In genomic region chr10:124708922-124709520, GRCh38 we compare ENCODE assay signal across 9 cellular contexts. TPM values are rescaled to one million over a fixed set of nuclear protein-coding genes. Genes with fewer than 3 reads are reported as not detected.
DNase-seq lines count a peak whose midpoint lies in the region; ATAC-seq and TF ChIP-seq lines count a peak whose summit lies in the region.
"Had no signal": no experiment of that assay in that cellular context is flagged by ENCODE, and none has a peak within 500 bp of the region (broad histone marks: within the 10 kb centered on the region; RNA-seq: fewer than 3 reads in every experiment).

No MANE protein-coding gene starts in this region.

- H3K27me3 ChIP-seq in stomach, result no peaks in the 10 kb centered on the region

- no peak for TF ChIP-seq POLR2A in stomach (IDR thresholded peaks at IDR 0.05)

- no peak for TF ChIP-seq CTCF in stomach (IDR thresholded peaks at IDR 0.05)

- intact Hi-C loops in left colon (cut with DNase I, micrococcal nuclease), result no loop called here
- intact Hi-C loops in stomach (cut with DNase I; ENCODE audit: low total_unique reads), result no loop called here

- TF ChIP-seq EP300 in stomach (IDR thresholded peaks at IDR 0.05), result no peak

- peak overlapping the region; percentile 22 to 83 (median 56) for H3K27ac ChIP-seq in stomach

- H3K4me3 ChIP-seq in stomach, result no peak overlapping the region

- peak overlapping the region; percentile 81 for H3K27ac Mint-ChIP-seq in activated T-helper 17 cell treated with anti-CD3 and anti-CD28 coated beads, Interleukin-2, amount 50 U/mL, for 72 hours

- H3K4me3 Mint-ChIP-seq in activated T-helper 17 cell treated with anti-CD3 and anti-CD28 coated beads, Interleukin-2, amount 50 U/mL, for 72 hours, result peak overlapping the region; percentile 49

- H3K9me3 ChIP-seq in stomach, result no peaks in the 10 kb centered on the region

- H3K36me3 Mint-ChIP-seq in activated T-helper 17 cell treated with anti-CD3 and anti-CD28 coated beads, Interleukin-2, amount 50 U/mL, for 72 hours (ENCODE audit: low read depth), result peaks cover 49% of the 10 kb centered on the region

- H3K4me1 ChIP-seq in stomach, result peaks cover 46 to 91% (median 77%) of the 10 kb centered on the region in 4 donors

- H3K27me3 Mint-ChIP-seq in activated T-helper 17 cell treated with anti-CD3 and anti-CD28 coated beads, Interleukin-2, amount 50 U/mL, for 72 hours, result no peaks in the 10 kb centered on the region

- 76 to 86% (median 80%) methylated on average over 10 to 11 of the region's 11 CpGs for WGBS in stomach, 5 donors

- no peaks in the 10 kb centered on the region for H3K9me3 Mint-ChIP-seq in activated T-helper 17 cell treated with anti-CD3 and anti-CD28 coated beads, Interleukin-2, amount 50 U/mL, for 72 hours

- peak; percentile 25 to 90 (median 70) for DNase-seq in NCI-H1417 (lab: John Stamatoyannopoulos, UW)
- peak in 1 of 2 donors; percentile 11 for DNase-seq in left colon
- no peak for DNase-seq in stomach
- no peak for DNase-seq in GM19238 (ENCODE audit: insufficient read length, low spot score)
- DNase-seq in NCI-H774 (lab: John Stamatoyannopoulos, UW), result no peak
- DNase-seq: NCI-H524 treated with DMSO at 0.1 percent for 48 hours; stimulated activated CD4-positive, alpha-beta T cell treated with anti-CD3 and anti-CD28 coated beads, Interleukin-4, amount 100 ng/mL, for 1 hour had no signal

- ATAC-seq in activated T-helper 17 cell treated with anti-CD3 and anti-CD28 coated beads, Interleukin-2, amount 50 U/mL, for 72 hours (replicated peaks), result no peak
- ATAC-seq in left colon (peak; percentile 8), GM19452 (IDR thresholded peaks at IDR 0.05; ENCODE audit: unreplicated experiment) (no peak)

- H3K4me1 Mint-ChIP-seq in activated T-helper 17 cell treated with anti-CD3 and anti-CD28 coated beads, Interleukin-2, amount 50 U/mL, for 72 hours, result peaks cover 71% of the 10 kb centered on the region

- peaks cover 10 to 24% (median 22%) of the 10 kb centered on the region in 4 donors for H3K36me3 ChIP-seq in stomach

RNA-seq across cellular contexts. Expression of gene FAM53B, which starts 35.2 kb away (rescaled TPM):
- 10 to 100 TPM; 21.7 to 36.8 TPM for total RNA-seq in activated T-helper 17 cell treated with anti-CD3 and anti-CD28 coated beads, Interleukin-2, amount 50 U/mL, for 72 hours
- total RNA-seq in left colon (10 to 100 TPM; 31.6 to 48.0 TPM), stomach (10 to 100 TPM in 4 of 5 donors, 1 to 10 TPM in 1; 9.4 to 46.9 (median 19.3) TPM)
- polyA plus RNA-seq in stomach, result 1 to 10 TPM; 5.7 to 9.3 (median 8.2) TPM

Comparison
In these comparisons a context has a peak if more than half of its experiments do, and no peak if none do; other contexts are left out.
1. DNase-seq: peak in NCI-H1417 (3 of 3); none in stomach (single experiment), GM19238 (single experiment) and NCI-H774 (single experiment).